Comparison of ENCODE assay signal across 1 cellular context in genomic region chr6:137718903-137719302, GRCh38.
TF ChIP-seq lines count a peak whose summit lies in the region.

No MANE protein-coding gene starts in this region.

TF ChIP-seq in IMR-90, 13 proteins besides CTCF, POLR2A, EP300 and RAD21:
- peak; percentile 52; the same call in 1 of the 2 replicates for TF ChIP-seq MAFK (IDR thresholded peaks at IDR 0.05; ENCODE audit: low read depth, low read length)
